1 cellular context compared by ENCODE assay signal in genomic region chr5:143168171-143168681, GRCh38.
TF ChIP-seq lines count a peak whose summit lies in the region.

No MANE protein-coding gene starts in this region.

TF ChIP-seq in H1, 55 proteins besides CTCF, POLR2A, EP300 and RAD21 (continued from another document):
- no peak for TF ChIP-seq YY1 (IDR thresholded peaks at IDR 0.05; ENCODE audit: low read depth, low read length)
- TF ChIP-seq EZH2 (IDR thresholded peaks at IDR 0.05; ENCODE audit: low read depth, low read length, severe bottlenecking) = no peak
- TF ChIP-seq NRF1 (IDR thresholded peaks at IDR 0.05; ENCODE audit: low read depth, low read length) = no peak
- no peak for TF ChIP-seq E2F6 (IDR thresholded peaks at IDR 0.05)
- TF ChIP-seq SP2 (IDR thresholded peaks at IDR 0.05; ENCODE audit: low read length) = no peak
- no peak for TF ChIP-seq RNF2 (IDR thresholded peaks at IDR 0.05; ENCODE audit: borderline replicate concordance, low read depth, low read length, missing control alignments, poor library complexity, severe bottlenecking)
- no peak for TF ChIP-seq FOSL1 (IDR thresholded peaks at IDR 0.05; ENCODE audit: insufficient read depth, low read depth, low read length)
- TF ChIP-seq BACH1 (IDR thresholded peaks at IDR 0.05; ENCODE audit: low read length) = no peak
- no peak for TF ChIP-seq KDM5A (IDR thresholded peaks at IDR 0.05; ENCODE audit: low read length)
- TF ChIP-seq MAFK (IDR thresholded peaks at IDR 0.05; ENCODE audit: low read depth, low read length) = no peak
- TF ChIP-seq EGR1 (IDR thresholded peaks at IDR 0.05; ENCODE audit: borderline replicate concordance, low read depth, low read length) = no peak
